In genomic region chr10:79242620-79243152, GRCh38 we compare ENCODE assay signal across 8 cellular contexts.
DNase-seq lines count a peak whose midpoint lies in the region; ATAC-seq and TF ChIP-seq lines count a peak whose summit lies in the region.

No MANE protein-coding gene starts in this region.

- DNase-seq in Calu3, result peak; percentile 57
- peak; percentile 27 for DNase-seq in MV-4-11 (lab: John Stamatoyannopoulos, UW)
- DNase-seq in activated CD4-positive, CD25-positive, alpha-beta regulatory T cell (lab: John Stamatoyannopoulos, UW), result peak in 3 of 4 experiments; percentile 9 to 36 (median 26)
- peak; percentile 47 for DNase-seq in cerebellum (ENCODE audit: low spot score)
- peak; percentile 11 for DNase-seq in kidney glomerular epithelial cell (lab: John Stamatoyannopoulos, UW)
- peak; percentile 74 for DNase-seq in stimulated activated CD4-positive, alpha-beta T cell treated with anti-CD3 and anti-CD28 coated beads, Interleukin-1b, Interleukin-23, amount 100 ng/mL, for 48 hours

- CTCF ChIA-PET in Calu3 (lab: Charles Lee), result no interaction called here

- intact Hi-C loops in Calu3 (cut with micrococcal nuclease; ENCODE audit: unreplicated experiment), result no loop called here

- BruUV-seq in Calu3 (replicated peaks; lab: Mats Ljungman, UMichigan), result no TSS peak

- peak overlapping the region; percentile 65 for H3K4me3 Mint-ChIP-seq in Calu3 (ENCODE audit: low read depth, unreplicated experiment)

- H3K27me3 Mint-ChIP-seq in Calu3 (ENCODE audit: unreplicated experiment), result no peaks in the 10 kb centered on the region

- ATAC-seq in GM21381 (IDR thresholded peaks at IDR 0.05; ENCODE audit: unreplicated experiment), result peak; percentile 21
- ATAC-seq in HG03095 (IDR thresholded peaks at IDR 0.05; ENCODE audit: unreplicated experiment), result no peak

- peaks cover under 1% of the 10 kb centered on the region for H3K36me3 Mint-ChIP-seq in Calu3 (ENCODE audit: insufficient read depth, unreplicated experiment)

- no peaks in the 10 kb centered on the region for H3K9me3 Mint-ChIP-seq in Calu3 (ENCODE audit: low read depth, unreplicated experiment)

- no peak for TF ChIP-seq CTCF in Calu3 (IDR thresholded peaks at IDR 0.05; ENCODE audit: unreplicated experiment)

- H3K27ac Mint-ChIP-seq in Calu3 (ENCODE audit: unreplicated experiment), result no peak overlapping the region

- peaks cover 28% of the 10 kb centered on the region for H3K4me1 Mint-ChIP-seq in Calu3 (ENCODE audit: low read depth, unreplicated experiment)

Comparison
In these comparisons a context has a peak if more than half of its experiments do, and no peak if none do; other contexts are left out.
1. DNase-seq: peak in every context shown above with its lines; median percentile 74 in stimulated activated CD4-positive, alpha-beta T cell treated with anti-CD3 and anti-CD28 coated beads, Interleukin-1b, Interleukin-23, amount 100 ng/mL, for 48 hours; 57 in Calu3; 47 in cerebellum; 27 in MV-4-11; 26 in activated CD4-positive, CD25-positive, alpha-beta regulatory T cell; 11 in kidney glomerular epithelial cell.